Comparison of ENCODE assay signal across 1 cellular context in genomic region chr1:31422505-31423319, GRCh38.
TF ChIP-seq lines count a peak whose summit lies in the region.

No MANE protein-coding gene starts in this region.

TF ChIP-seq in H1, 55 proteins besides CTCF, POLR2A, EP300 and RAD21:
- TF ChIP-seq, protein P1, sequence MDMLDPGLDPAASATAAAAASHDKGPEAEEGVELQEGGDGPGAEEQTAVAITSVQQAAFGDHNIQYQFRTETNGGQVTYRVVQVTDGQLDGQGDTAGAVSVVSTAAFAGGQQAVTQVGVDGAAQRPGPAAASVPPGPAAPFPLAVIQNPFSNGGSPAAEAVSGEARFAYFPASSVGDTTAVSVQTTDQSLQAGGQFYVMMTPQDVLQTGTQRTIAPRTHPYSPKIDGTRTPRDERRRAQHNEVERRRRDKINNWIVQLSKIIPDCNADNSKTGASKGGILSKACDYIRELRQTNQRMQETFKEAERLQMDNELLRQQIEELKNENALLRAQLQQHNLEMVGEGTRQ (IDR thresholded peaks at IDR 0.05; ENCODE audit: low read length): no peak
- no peak for TF ChIP-seq KDM1A (IDR thresholded peaks at IDR 0.05; ENCODE audit: borderline replicate concordance, low read length)
- no peak for TF ChIP-seq MAFK (IDR thresholded peaks at IDR 0.05; ENCODE audit: low read depth, low read length)
- TF ChIP-seq MAX (IDR thresholded peaks at IDR 0.05): no peak
- no peak for TF ChIP-seq RXRA (IDR thresholded peaks at IDR 0.05; ENCODE audit: insufficient read depth, low read depth, low read length)
- no peak for TF ChIP-seq CHD7 (IDR thresholded peaks at IDR 0.05; ENCODE audit: insufficient replicate concordance, low read length)
- no peak for TF ChIP-seq GTF2F1 (IDR thresholded peaks at IDR 0.05; ENCODE audit: borderline replicate concordance, low read depth, low read length)
- no peak for TF ChIP-seq CTBP2 (IDR thresholded peaks at IDR 0.05; ENCODE audit: borderline replicate concordance, insufficient read depth, insufficient read length, low read length)
- TF ChIP-seq KDM5A (IDR thresholded peaks at IDR 0.05; ENCODE audit: low read length): no peak
- TF ChIP-seq BRCA1 (IDR thresholded peaks at IDR 0.05; ENCODE audit: low read depth, low read length): no peak
- TF ChIP-seq EZH2 (IDR thresholded peaks at IDR 0.05; ENCODE audit: low read depth, low read length, severe bottlenecking): no peak
- TF ChIP-seq RNF2 (IDR thresholded peaks at IDR 0.05; ENCODE audit: borderline replicate concordance, low read depth, low read length, missing control alignments, poor library complexity, severe bottlenecking): no peak
- TF ChIP-seq RBBP5 (IDR thresholded peaks at IDR 0.05; ENCODE audit: borderline replicate concordance, low read depth, low read length): no peak
- TF ChIP-seq POLR2AphosphoS5 (IDR thresholded peaks at IDR 0.05; ENCODE audit: low read depth, low read length): no peak
- TF ChIP-seq TEAD4 (IDR thresholded peaks at IDR 0.05; ENCODE audit: low read depth, low read length): no peak
- no peak for TF ChIP-seq TBP (IDR thresholded peaks at IDR 0.05; ENCODE audit: low read depth, low read length)
